28 cellular contexts compared by ENCODE assay signal in genomic region chr6:21882066-21882465, GRCh38.
"Had no signal": no experiment of that assay in that cellular context is flagged by ENCODE, and none has a peak within 500 bp of the region (broad histone marks: within the 10 kb centered on the region; RNA-seq: fewer than 3 reads in every experiment).

No MANE protein-coding gene starts in this region.

- H3K4me1 Mint-ChIP-seq: nephron progenitor cell; stimulated activated naive B cell treated with anti-CD40 and anti-IgM and Interleukin-4, amounts not matched to agents 10 μg/mL and 1 μg/mL and 100 μg/mL, for 72 hours had no signal

- H3K36me3 Mint-ChIP-seq: immature natural killer cell; naive thymus-derived CD8-positive, alpha-beta T cell; stimulated activated naive B cell treated with anti-CD40 and anti-IgM and Interleukin-4, amounts not matched to agents 10 μg/mL and 1 μg/mL and 100 μg/mL, for 72 hours had no signal

- ATAC-seq: lower lobe of right lung; naive thymus-derived CD8-positive, alpha-beta T cell; psoas muscle; right lobe of liver; stimulated activated naive B cell treated with anti-CD40 and anti-IgM and Interleukin-4, amounts not matched to agents 10 μg/mL and 1 μg/mL and 100 μg/mL, for 72 hours; stimulated activated naive CD8-positive, alpha-beta T cell treated with anti-CD3 and anti-CD28 coated beads, Interleukin-15, Interleukin-2, amounts not matched to agents 100 U/mL and 50 U/mL, for 24 hours; upper lobe of right lung had no signal

- H3K36me3 ChIP-seq: lower lobe of right lung, neural progenitor cell, neutrophil, right atrium auricular region, right lobe of liver, stomach, thyroid gland, transverse colon, upper lobe of right lung had no signal

- DNase-seq: head of caudate nucleus; hippocampal formation; immature natural killer cell; kidney; lower lobe of right lung; mammary epithelial cell; mesenchymal stem cell; naive thymus-derived CD8-positive, alpha-beta T cell; nephron progenitor cell; occipital lobe; psoas muscle; right lobe of liver; stimulated activated CD4-positive, alpha-beta T cell treated with anti-CD3 and anti-CD28 coated beads, Interleukin-12 subunit alpha, Interleukin-12 subunit beta, amount 100 ng/mL, for 4 hours; stimulated activated CD4-positive, alpha-beta T cell treated with anti-CD3 and anti-CD28 coated beads, Interleukin-15, amount 100 ng/mL, for 24 hours; stimulated activated CD4-positive, alpha-beta T cell treated with anti-CD3 and anti-CD28 coated beads, Interleukin-2, amount 100 ng/mL, for 24 hours; stimulated activated CD4-positive, alpha-beta T cell treated with anti-CD3 and anti-CD28 coated beads, Interleukin-4, amount 100 ng/mL, for 1 hour; stimulated activated naive B cell treated with anti-CD40 and anti-IgM and Interleukin-4, amounts not matched to agents 10 μg/mL and 1 μg/mL and 100 μg/mL, for 72 hours; stimulated activated naive CD8-positive, alpha-beta T cell treated with anti-CD3 and anti-CD28 coated beads, Interleukin-15, Interleukin-2, amounts not matched to agents 100 U/mL and 50 U/mL, for 24 hours; stomach; testis; thyroid gland; transverse colon; upper lobe of right lung had no signal

- H3K27ac Mint-ChIP-seq: immature natural killer cell; naive thymus-derived CD8-positive, alpha-beta T cell; nephron progenitor cell; neural progenitor cell; stimulated activated naive B cell treated with anti-CD40 and anti-IgM and Interleukin-4, amounts not matched to agents 10 μg/mL and 1 μg/mL and 100 μg/mL, for 72 hours had no signal

- H3K9me3 ChIP-seq: lower lobe of right lung, neutrophil, psoas muscle, right atrium auricular region, right lobe of liver, stomach, testis, thyroid gland, transverse colon, upper lobe of right lung had no signal

- H3K4me3 Mint-ChIP-seq: immature natural killer cell; naive thymus-derived CD8-positive, alpha-beta T cell; nephron progenitor cell; neural progenitor cell; stimulated activated naive B cell treated with anti-CD40 and anti-IgM and Interleukin-4, amounts not matched to agents 10 μg/mL and 1 μg/mL and 100 μg/mL, for 72 hours had no signal

- H3K27me3 ChIP-seq: neural progenitor cell, neutrophil, right atrium auricular region, right lobe of liver, stomach, testis, thyroid gland, transverse colon, upper lobe of right lung had no signal

- H3K4me3 ChIP-seq: lower lobe of right lung, neural progenitor cell, psoas muscle, right atrium auricular region, right lobe of liver, skin epidermis, stomach, testis, thyroid gland, transverse colon, upper lobe of right lung had no signal

- H3K27ac ChIP-seq: lower lobe of right lung, neural progenitor cell, neutrophil, parathyroid adenoma, psoas muscle, right atrium auricular region, right lobe of liver, stomach, testis, thyroid gland, transverse colon, upper lobe of right lung had no signal

- H3K27me3 Mint-ChIP-seq: naive thymus-derived CD8-positive, alpha-beta T cell; stimulated activated naive B cell treated with anti-CD40 and anti-IgM and Interleukin-4, amounts not matched to agents 10 μg/mL and 1 μg/mL and 100 μg/mL, for 72 hours had no signal
